16 cellular contexts compared by ENCODE assay signal in genomic region chr2:190766174-190766572, GRCh38.
A peak's percentile ranks its signal among the peaks of the same experiment; 100 is the strongest.
DNase-seq lines count a peak whose midpoint lies in the region; ATAC-seq, FAIRE-seq and TF ChIP-seq lines count a peak whose summit lies in the region.
"Had no signal": no experiment of that assay in that cellular context is flagged by ENCODE, and none has a peak within 500 bp of the region (broad histone marks: within the 10 kb centered on the region; RNA-seq: fewer than 3 reads in every experiment).

No MANE protein-coding gene starts in this region.

- H3F3A ChIP-seq in smooth muscle cell (ENCODE audit: low read depth): peaks cover 4% of the 10 kb centered on the region

- H3K79me2 ChIP-seq in K562 (ENCODE audit: control insufficient read depth, insufficient read depth, low read length): no peaks in the 10 kb centered on the region
- H3K79me2 ChIP-seq in smooth muscle cell (ENCODE audit: low read depth): no peaks in the 10 kb centered on the region

- no peak for TF ChIP-seq POLR2A in K562 (conservative IDR thresholded peaks at IDR 0.05)

- peaks cover 38% of the 10 kb centered on the region for H3K4me1 Mint-ChIP-seq in HFFc6 (ENCODE audit: low read depth)

- H3K36me3 Mint-ChIP-seq in HFFc6 (ENCODE audit: low read depth): no peaks in the 10 kb centered on the region

- H3K9ac ChIP-seq in K562 (ENCODE audit: insufficient read depth in 1 of 2, low read depth in 2 of 2, low read length in 2 of 2) (no peak overlapping the region), smooth muscle cell (ENCODE audit: low read depth) (no peak overlapping the region)

- H4K20me1 ChIP-seq in K562 (replicated peaks; ENCODE audit: control insufficient read depth, insufficient read depth, low read length) (no peaks in the 10 kb centered on the region), smooth muscle cell (ENCODE audit: low read depth) (no peaks in the 10 kb centered on the region)

- FAIRE-seq in K562 (lab: Jason Lieb, UNC): no peak
- FAIRE-seq: D721Med had no signal

- POLR2A ChIA-PET in K562 (lab: Yijun Ruan, JAX): interaction anchor here (0.6 kb wide), 1 partner anchor 441 kb away, joined by 3 read pairs; no protein-coding TSS in a partner anchor

- no peak for TF ChIP-seq EP300 in K562 (IDR thresholded peaks at IDR 0.05; ENCODE audit: low read length)

- H3K27ac ChIP-seq in K562 (ENCODE audit: extremely low read depth, low read depth, low read length): no peak overlapping the region
- peak overlapping the region; percentile 45 for H3K27ac ChIP-seq in smooth muscle cell (ENCODE audit: low read depth)
- H3K27ac ChIP-seq: C4-2B had no signal

- H3K4me1 ChIP-seq in K562 (replicated peaks in 1 of 2; ENCODE audit: control insufficient read depth in 2 of 2, insufficient read depth in 2 of 2, low read length in 2 of 2) (peaks cover 0 to 17% of the 10 kb centered on the region in 2 experiments; a peak in 2 of 5 replicates), smooth muscle cell (ENCODE audit: low read depth) (peaks cover 4% of the 10 kb centered on the region)

- intact Hi-C loops in K562 (cut with micrococcal nuclease): loop anchor here (5.0 kb wide), 1 partner anchor 64 kb away; no protein-coding TSS in a partner anchor

- DNase-seq in M059J (ENCODE audit: low read depth) (peak; percentile 28), K562 (ENCODE audit: extremely low read depth in 1 of 4, low spot score in 3 of 4) (no peak), kidney tubule cell (ENCODE audit: low spot score) (peak; percentile 36), smooth muscle cell (lab: John Stamatoyannopoulos, UW; ENCODE audit: unreplicated experiment) (no peak), nucleus accumbens (lab: John Stamatoyannopoulos, UW) (no peak), HFFc6 (no peak), EL (no peak)
- DNase-seq: NCI-H1105 treated with DMSO at 0.1 percent for 48 hours; NCI-H1694 treated with DMSO at 0.1 percent for 48 hours; NCI-H748 treated with DMSO at 0.1 percent for 48 hours; NK-92 treated with Interleukin-12 subunit alpha and Interleukin-12 subunit beta, amount 100 ng/mL, for 24 hours; SHP77 treated with DMSO at 0.1 percent for 48 hours had no signal

- WGBS in K562 (ENCODE audit: insufficient coverage, low coverage, missing lambda C conversion rate): 33% methylated on average over 1 of the region's 3 CpGs
- WGBS in smooth muscle cell (ENCODE audit: low lambda C conversion rate): 84% methylated on average over 3 of the region's 3 CpGs

- CTCF ChIA-PET in K562 (lab: Yijun Ruan, JAX; ENCODE audit: low intra/inter-chr PET ratio): no interaction called here

- TF ChIP-seq RAD21 in K562 (CRISPR knock-in tag; conservative IDR thresholded peaks at IDR 0.05 in 1 of 2, IDR thresholded peaks at IDR 0.05 in 1 of 2): no peak

- H3K9me3 Mint-ChIP-seq in HFFc6: no peaks in the 10 kb centered on the region
- H3K9me3 Mint-ChIP-seq: T-helper 1 cell treated with Interleukin-12 subunit alpha and Interleukin-12 subunit beta and Interleukin-4 antibody, amounts not matched to agents 30 μg/mL and 1 μg/mL, for 36 hours had no signal

- H2AFZ ChIP-seq in K562 (ENCODE audit: low read depth, low read length) (peak overlapping the region; percentile 26; the same call in 1 of the 2 replicates), smooth muscle cell (ENCODE audit: low read depth) (no peak overlapping the region)

- no TSS peak for BruUV-seq in K562 (replicated peaks; lab: Mats Ljungman, UMichigan)

- H3K4me3 ChIP-seq in K562 (no peak overlapping the region), smooth muscle cell (no peak overlapping the region)

- H3K4me2 ChIP-seq in K562 (ENCODE audit: insufficient read depth, low read length): no peak overlapping the region
- H3K4me2 ChIP-seq in smooth muscle cell: peak overlapping the region; percentile 38

- ATAC-seq in K562 (no peak), GM21390 (IDR thresholded peaks at IDR 0.05; ENCODE audit: unreplicated experiment) (no peak)

- no peaks in the 10 kb centered on the region for H3K36me3 ChIP-seq in K562 (ENCODE audit: control insufficient read depth, insufficient read depth, low read length)
- H3K36me3 ChIP-seq in smooth muscle cell (ENCODE audit: low read depth): no peaks in the 10 kb centered on the region

- in situ Hi-C loops in K562 (cut with MboI): no loop called here

- H3K4me3 Mint-ChIP-seq in HFFc6: no peak overlapping the region
- H3K4me3 Mint-ChIP-seq: T-helper 1 cell treated with Interleukin-12 subunit alpha and Interleukin-12 subunit beta and Interleukin-4 antibody, amounts not matched to agents 30 μg/mL and 1 μg/mL, for 36 hours had no signal

- TF ChIP-seq CTCF in K562 (IDR thresholded peaks at IDR 0.05 in 2 of 3, conservative IDR thresholded peaks at IDR 0.05 in 1 of 3; ENCODE audit: insufficient read depth in 2 of 3, low read depth in 1 of 3, low read length in 3 of 3): no peak
- no peak for TF ChIP-seq CTCF in smooth muscle cell (IDR thresholded peaks at IDR 0.05; ENCODE audit: borderline replicate concordance, insufficient read depth, poor library complexity, severe bottlenecking)
- no peak for TF ChIP-seq CTCF in HFFc6 (IDR thresholded peaks at IDR 0.05)

- H3K9me3 ChIP-seq in K562 (replicated peaks; ENCODE audit: control insufficient read depth, insufficient read depth, low read depth, low read length): no peaks in the 10 kb centered on the region
- H3K9me3 ChIP-seq in smooth muscle cell (replicated peaks; ENCODE audit: low read depth): no peaks in the 10 kb centered on the region

- no peaks in the 10 kb centered on the region for H3K27me3 Mint-ChIP-seq in HFFc6 (ENCODE audit: insufficient read depth)

- no peaks in the 10 kb centered on the region for H3K27me3 ChIP-seq in K562 (ENCODE audit: control insufficient read depth in 2 of 2, insufficient read depth in 2 of 2, low read length in 2 of 2)
- H3K27me3 ChIP-seq in smooth muscle cell (ENCODE audit: low read depth): no peaks in the 10 kb centered on the region

- no peaks in the 10 kb centered on the region for H3K9me1 ChIP-seq in K562 (ENCODE audit: control insufficient read depth, insufficient read depth, low read length)

- no peak overlapping the region for H3K27ac Mint-ChIP-seq in HFFc6
- H3K27ac Mint-ChIP-seq: T-helper 1 cell treated with Interleukin-12 subunit alpha and Interleukin-12 subunit beta and Interleukin-4 antibody, amounts not matched to agents 30 μg/mL and 1 μg/mL, for 36 hours had no signal

TF ChIP-seq in K562, 482 proteins besides CTCF, POLR2A, EP300 and RAD21:
- no peak for TF ChIP-seq ZNF232 (CRISPR knock-in tag; IDR thresholded peaks at IDR 0.05)
- no peak for TF ChIP-seq EGR1 (conservative IDR thresholded peaks at IDR 0.05)
- TF ChIP-seq RBM22 (IDR thresholded peaks at IDR 0.05; ENCODE audit: low read depth, low read length, poor library complexity, severe bottlenecking): no peak
- TF ChIP-seq SETDB1 (IDR thresholded peaks at IDR 0.05; ENCODE audit: low read length): no peak
TF ChIP-seq in K562: peak in this region for 0.

Comparison
In these comparisons a context has a peak if more than half of its experiments do, and no peak if none do; other contexts are left out.
1. DNase-seq: peak in M059J (single experiment) and kidney tubule cell (single experiment); none in K562 (0 of 4), smooth muscle cell (single experiment), nucleus accumbens (0 of 56), HFFc6 (single experiment) and EL (single experiment).